In genomic region chr6:63634630-63635029, GRCh38 we compare ENCODE assay signal across 9 cellular contexts. TPM values are rescaled to one million over a fixed set of nuclear protein-coding genes. Genes with fewer than 3 reads are reported as not detected.
DNase-seq lines count a peak whose midpoint lies in the region; ATAC-seq, FAIRE-seq and TF ChIP-seq lines count a peak whose summit lies in the region.
"Had no signal": no experiment of that assay in that cellular context is flagged by ENCODE, and none has a peak within 500 bp of the region (broad histone marks: within the 10 kb centered on the region; RNA-seq: fewer than 3 reads in every experiment).

No MANE protein-coding gene starts in this region.

- H3K27ac ChIP-seq in DOHH2 (ENCODE audit: low read depth, low read length) = peak overlapping the region; percentile 70
- H3K27ac ChIP-seq in KMS-11 = peak overlapping the region; percentile 94; the same call in 1 of the 2 replicates
- H3K27ac ChIP-seq in astrocyte (ENCODE audit: low read depth, low read length) = no peak overlapping the region
- no peak overlapping the region for H3K27ac ChIP-seq in trophoblast cell (ENCODE audit: low read depth, low read length)

- H3K27ac Mint-ChIP-seq in astrocyte (ENCODE audit: unreplicated experiment) (no peak overlapping the region), naive B cell (peak overlapping the region in 3 of 6 donors; percentile 89 to 99 (median 96))

- H3K9me3 Mint-ChIP-seq in astrocyte (ENCODE audit: unreplicated experiment) (no peaks in the 10 kb centered on the region), naive B cell (no peaks in the 10 kb centered on the region)

- peak overlapping the region; percentile 84 for H3K4me3 Mint-ChIP-seq in astrocyte (ENCODE audit: unreplicated experiment)
- H3K4me3 Mint-ChIP-seq in naive B cell = peak overlapping the region in 6 of 8 donors; percentile 89 to 100 (median 96)

- H3K4me2 ChIP-seq in DOHH2 (ENCODE audit: low read length) (peak overlapping the region; percentile 82), KMS-11 (peak overlapping the region; percentile 62), astrocyte (ENCODE audit: low read length) (peak overlapping the region; percentile 93), trophoblast cell (ENCODE audit: low read length) (no peak overlapping the region)

- H3K4me3 ChIP-seq in DOHH2 (ENCODE audit: low read length) (peak overlapping the region; percentile 88), KMS-11 (IDR thresholded peaks at IDR 0.05; ENCODE audit: insufficient read depth, low read depth, low read length) (no peak overlapping the region), astrocyte (ENCODE audit: insufficient read depth, low read depth, low read length) (no peak overlapping the region), trophoblast cell (ENCODE audit: low read depth, low read length) (no peak overlapping the region)

- H3K9me3 ChIP-seq in DOHH2 (ENCODE audit: control insufficient read depth, insufficient read depth, low read length) (no peaks in the 10 kb centered on the region), astrocyte (ENCODE audit: insufficient read depth, low read depth, low read length) (no peaks in the 10 kb centered on the region), trophoblast cell (ENCODE audit: insufficient read depth, low read depth, low read length) (no peaks in the 10 kb centered on the region)

- H3K14ac ChIP-seq in trophoblast cell (ENCODE audit: low read length) = no peak overlapping the region

- H3K9ac ChIP-seq in KMS-11 (peak overlapping the region; percentile 94; the same call in 1 of the 2 replicates), astrocyte (ENCODE audit: low read length) (no peak overlapping the region), trophoblast cell (ENCODE audit: low read length) (no peak overlapping the region)

- peaks cover 24% of the 10 kb centered on the region for H3K4me1 Mint-ChIP-seq in astrocyte (ENCODE audit: low read depth, unreplicated experiment)
- H3K4me1 Mint-ChIP-seq in naive B cell = peaks cover 28 to 36% (median 35%) of the 10 kb centered on the region in 3 donors

- WGBS in trophoblast cell (ENCODE audit: extremely low coverage, insufficient coverage, insufficient read length) = no CpG with 5 or more reads among the region's 2 CpGs

- H3K36me3 ChIP-seq in DOHH2 (ENCODE audit: control insufficient read depth, low read length) (peaks cover 34% of the 10 kb centered on the region), KMS-11 (ENCODE audit: insufficient read depth) (no peaks in the 10 kb centered on the region), astrocyte (ENCODE audit: insufficient read depth, low read length) (no peaks in the 10 kb centered on the region), trophoblast cell (ENCODE audit: control insufficient read depth in 1 of 2, insufficient read depth in 2 of 2, low read length in 2 of 2) (no peaks in the 10 kb centered on the region)

- no peaks in the 10 kb centered on the region for H3K9me2 ChIP-seq in DOHH2 (replicated peaks; ENCODE audit: control insufficient read depth, low read length)

- no peak overlapping the region for H4K8ac ChIP-seq in trophoblast cell (ENCODE audit: low read depth, low read length)

- no peak overlapping the region for H2BK120ac ChIP-seq in trophoblast cell (ENCODE audit: insufficient read depth, low read length, poor library complexity)

- H4K91ac ChIP-seq in trophoblast cell (ENCODE audit: low read depth, low read length) = no peak overlapping the region

- no peak overlapping the region for H2AK5ac ChIP-seq in trophoblast cell (ENCODE audit: low read length)

- no peak overlapping the region for H2BK12ac ChIP-seq in trophoblast cell (ENCODE audit: low read length)

- H3K27me3 Mint-ChIP-seq in astrocyte (ENCODE audit: low read depth, unreplicated experiment) (no peaks in the 10 kb centered on the region), naive B cell (peaks cover 0 to 6% (median 0%) of the 10 kb centered on the region in 3 donors)

- peaks cover 10% of the 10 kb centered on the region for H3K79me1 ChIP-seq in trophoblast cell (ENCODE audit: low read length)

- H2AFZ ChIP-seq in KMS-11 (ENCODE audit: low read depth) (peak overlapping the region; percentile 88; the same call in 1 of the 2 replicates), astrocyte (ENCODE audit: low read depth, low read length) (peak overlapping the region; percentile 96), trophoblast cell (ENCODE audit: insufficient read depth, low read length, poor library complexity) (no peak overlapping the region)

- no peaks in the 10 kb centered on the region for H3K27me3 ChIP-seq in DOHH2 (ENCODE audit: control insufficient read depth, low read length)
- no peaks in the 10 kb centered on the region for H3K27me3 ChIP-seq in KMS-11 (ENCODE audit: insufficient read depth, low read depth)
- peaks cover 6% of the 10 kb centered on the region for H3K27me3 ChIP-seq in astrocyte (ENCODE audit: insufficient read depth, low read length)
- H3K27me3 ChIP-seq in trophoblast cell (ENCODE audit: insufficient read depth, low read length) = no peaks in the 10 kb centered on the region

- peaks cover 10% of the 10 kb centered on the region for H4K20me1 ChIP-seq in DOHH2 (ENCODE audit: control insufficient read depth, insufficient read depth, low read depth, low read length)
- H4K20me1 ChIP-seq in KMS-11 (ENCODE audit: insufficient read depth) = no peaks in the 10 kb centered on the region; the same call in 1 of the 2 replicates
- H4K20me1 ChIP-seq in astrocyte (ENCODE audit: insufficient read depth, low read length) = peaks cover 21% of the 10 kb centered on the region

- H2BK5ac ChIP-seq in trophoblast cell (ENCODE audit: low read depth, low read length, poor library complexity) = no peak overlapping the region

- DNase-seq in astrocyte (ENCODE audit: low read depth) (peak; percentile 10), naive B cell (no peak), trophoblast cell (no peak), NCI-H345 (lab: John Stamatoyannopoulos, UW) (no peak)
- DNase-seq: GOT3 had no signal

- H3K36me3 Mint-ChIP-seq in astrocyte (ENCODE audit: low read depth, unreplicated experiment) = no peaks in the 10 kb centered on the region
- peaks cover 0 to 7% of the 10 kb centered on the region in 2 donors for H3K36me3 Mint-ChIP-seq in naive B cell

- H3K79me2 ChIP-seq in DOHH2 (ENCODE audit: control insufficient read depth, low read length) (peaks cover 43% of the 10 kb centered on the region), KMS-11 (ENCODE audit: insufficient read depth, low read depth) (peaks cover 35% of the 10 kb centered on the region), astrocyte (ENCODE audit: insufficient read depth, low read length) (peaks cover 36% of the 10 kb centered on the region), trophoblast cell (ENCODE audit: control insufficient read depth, insufficient read depth, low read length, poor library complexity) (peaks cover 4% of the 10 kb centered on the region)

- no peak for ATAC-seq in naive B cell (ENCODE audit: low read depth in 2 of 2)
- ATAC-seq in HG03196 (IDR thresholded peaks at IDR 0.05; ENCODE audit: unreplicated experiment) = no peak
- ATAC-seq in HG03342 (IDR thresholded peaks at IDR 0.05; ENCODE audit: unreplicated experiment) = no peak

- H3K4me1 ChIP-seq in DOHH2 (ENCODE audit: control insufficient read depth, low read length) (peaks cover 64% of the 10 kb centered on the region), KMS-11 (ENCODE audit: low read depth, poor library complexity, severe bottlenecking) (peaks cover 36% of the 10 kb centered on the region), astrocyte (ENCODE audit: insufficient read depth, low read length) (peaks cover 5% of the 10 kb centered on the region), trophoblast cell (ENCODE audit: control insufficient read depth in 1 of 2, insufficient read depth in 2 of 2, low read length in 2 of 2) (peaks cover 0 to 3% of the 10 kb centered on the region in 2 experiments)

- H3K18ac ChIP-seq in trophoblast cell (ENCODE audit: low read length) = no peak overlapping the region

- no peak overlapping the region for H4K12ac ChIP-seq in trophoblast cell (ENCODE audit: low read depth, low read length)

- no peak overlapping the region for H3K23ac ChIP-seq in trophoblast cell (ENCODE audit: low read length)

- TF ChIP-seq CTCF in DOHH2 (IDR thresholded peaks at IDR 0.05; ENCODE audit: low read depth, low read length, poor library complexity, severe bottlenecking) (no peak), KMS-11 (conservative IDR thresholded peaks at IDR 0.05; ENCODE audit: low read depth, low read length) (no peak), astrocyte (IDR thresholded peaks at IDR 0.05; ENCODE audit: insufficient read depth, low read depth, low read length) (no peak)

- H3K4ac ChIP-seq in trophoblast cell (ENCODE audit: low read depth, low read length) = no peak overlapping the region

- no peak for FAIRE-seq in astrocyte (lab: Jason Lieb, UNC)

- H3F3A ChIP-seq in DOHH2 (ENCODE audit: control insufficient read depth, insufficient read depth) = no peaks in the 10 kb centered on the region

RNA-seq across cellular contexts. Expression of gene PHF3, which starts 1.0 kb away (rescaled TPM):
- 33.3 and 33.4 TPM in 2 replicates for total RNA-seq in astrocyte
- polyA plus RNA-seq in naive B cell (ENCODE audit: low read depth in 6 of 6) = 10 to 100 TPM in 5 of 6 donors, 1 to 10 TPM in 1; 4.8 to 54.3 (median 31.4) TPM
- 19.7 and 21.5 TPM in 2 replicates for polyA plus RNA-seq in trophoblast cell (2013)

Comparison
In these comparisons a context has a peak if more than half of its experiments do, and no peak if none do; other contexts are left out.
1. H3K27ac ChIP-seq: peak in DOHH2 (single experiment) and KMS-11 (single experiment); none in astrocyte (single experiment) and trophoblast cell (single experiment).